9 cellular contexts compared by ENCODE assay signal in genomic region chr10:35216303-35216905, GRCh38.
A peak's percentile ranks its signal among the peaks of the same experiment; 100 is the strongest.
DNase-seq lines count a peak whose midpoint lies in the region; ATAC-seq and TF ChIP-seq lines count a peak whose summit lies in the region.
"Had no signal": no experiment of that assay in that cellular context is flagged by ENCODE, and none has a peak within 500 bp of the region (broad histone marks: within the 10 kb centered on the region; RNA-seq: fewer than 3 reads in every experiment).

No MANE protein-coding gene starts in this region.

- peaks cover 44% of the 10 kb centered on the region for H3K4me1 Mint-ChIP-seq in stimulated activated effector memory CD8-positive, alpha-beta T cell treated with anti-CD3 and anti-CD28 coated beads, Interleukin-12 subunit alpha, Interleukin-12 subunit beta, amount 100 ng/mL, for 72 hours
- H3K4me1 Mint-ChIP-seq in glutamatergic neuron (ENCODE audit: low read depth, unreplicated experiment) = peaks cover 36% of the 10 kb centered on the region

- H3K27me3 Mint-ChIP-seq in glutamatergic neuron (ENCODE audit: unreplicated experiment) = peaks cover 2% of the 10 kb centered on the region

- H3K27ac Mint-ChIP-seq in stimulated activated effector memory CD8-positive, alpha-beta T cell treated with anti-CD3 and anti-CD28 coated beads, Interleukin-12 subunit alpha, Interleukin-12 subunit beta, amount 100 ng/mL, for 72 hours = peak overlapping the region; percentile 50
- H3K27ac Mint-ChIP-seq in glutamatergic neuron (ENCODE audit: unreplicated experiment) = no peak overlapping the region

- peak; percentile 61 for ATAC-seq in Right ventricle myocardium superior (ENCODE audit: poor library complexity)
- peak; percentile 77 for ATAC-seq in stimulated activated effector memory CD8-positive, alpha-beta T cell treated with anti-CD3 and anti-CD28 coated beads, Interleukin-12 subunit alpha, Interleukin-12 subunit beta, amount 100 ng/mL, for 72 hours

- H3K36me3 Mint-ChIP-seq in stimulated activated effector memory CD8-positive, alpha-beta T cell treated with anti-CD3 and anti-CD28 coated beads, Interleukin-12 subunit alpha, Interleukin-12 subunit beta, amount 100 ng/mL, for 72 hours = peaks cover 46% of the 10 kb centered on the region
- H3K36me3 Mint-ChIP-seq in glutamatergic neuron (ENCODE audit: unreplicated experiment) = no peaks in the 10 kb centered on the region

- intact Hi-C loops in Right ventricle myocardium superior (cut with DNase I) = loop anchor here (2.0 kb wide), 1 partner anchor 90 kb away; the partner anchor contains the start of gene CREM

- no peaks in the 10 kb centered on the region for H3K9me3 Mint-ChIP-seq in stimulated activated effector memory CD8-positive, alpha-beta T cell treated with anti-CD3 and anti-CD28 coated beads, Interleukin-12 subunit alpha, Interleukin-12 subunit beta, amount 100 ng/mL, for 72 hours
- peaks cover 6% of the 10 kb centered on the region for H3K9me3 Mint-ChIP-seq in glutamatergic neuron (ENCODE audit: unreplicated experiment)

- H3K4me3 Mint-ChIP-seq in stimulated activated effector memory CD8-positive, alpha-beta T cell treated with anti-CD3 and anti-CD28 coated beads, Interleukin-12 subunit alpha, Interleukin-12 subunit beta, amount 100 ng/mL, for 72 hours = peak overlapping the region; percentile 24
- H3K4me3 Mint-ChIP-seq in glutamatergic neuron (ENCODE audit: unreplicated experiment) = no peak overlapping the region

- peak; percentile 10 for DNase-seq in SKM-1 treated with dmso at 0.1 percent for 144 hours (lab: John Stamatoyannopoulos, UW; ENCODE audit: unreplicated experiment)
- no peak for DNase-seq in SKM-1 (lab: John Stamatoyannopoulos, UW; ENCODE audit: unreplicated experiment)
- peak; percentile 33 to 46 for DNase-seq in activated CD4-positive, alpha-beta T cell treated with anti-CD3 and anti-CD28 coated beads, Interleukin-2, amount 50 U/mL, for 48 hours
- peak; percentile 53 for DNase-seq in Right ventricle myocardium superior
- DNase-seq in stimulated activated effector memory CD8-positive, alpha-beta T cell treated with anti-CD3 and anti-CD28 coated beads, Interleukin-12 subunit alpha, Interleukin-12 subunit beta, amount 100 ng/mL, for 72 hours (ENCODE audit: low spot score in 2 of 2) = peak in 1 of 2 donors; percentile 59
- DNase-seq in glutamatergic neuron = no peak
- DNase-seq in EL = no peak
- no peak for DNase-seq in D341Med (ENCODE audit: low spot score)
- DNase-seq: H7 had no signal

- no peak for TF ChIP-seq CTCF in glutamatergic neuron (IDR thresholded peaks at IDR 0.05; ENCODE audit: partially characterized antibody, unreplicated experiment)

Comparison
In these comparisons a context has a peak if more than half of its experiments do, and no peak if none do; other contexts are left out.
1. DNase-seq: peak in SKM-1 treated with dmso at 0.1 percent for 144 hours (single experiment), activated CD4-positive, alpha-beta T cell treated with anti-CD3 and anti-CD28 coated beads, Interleukin-2, amount 50 U/mL, for 48 hours (2 of 2) and Right ventricle myocardium superior (single experiment); none in SKM-1 (single experiment), glutamatergic neuron (single experiment), EL (single experiment) and D341Med (single experiment).